1 cellular context compared by ENCODE assay signal in genomic region chr1:116489231-116489697, GRCh38.
TF ChIP-seq lines count a peak whose summit lies in the region.

No MANE protein-coding gene starts in this region.

TF ChIP-seq in HepG2, 621 proteins besides CTCF, POLR2A, EP300 and RAD21 (continued from another document):
- TF ChIP-seq NFAT5 (CRISPR knock-in tag; IDR thresholded peaks at IDR 0.05): no peak
- TF ChIP-seq NRL (CRISPR knock-in tag; IDR thresholded peaks at IDR 0.05; ENCODE audit: borderline replicate concordance): no peak
- no peak for TF ChIP-seq ZNF484 (CRISPR knock-in tag; IDR thresholded peaks at IDR 0.05; ENCODE audit: borderline replicate concordance, low read depth)
- no peak for TF ChIP-seq ATF2 (CRISPR knock-in tag; IDR thresholded peaks at IDR 0.05)
- TF ChIP-seq ZNF557 (CRISPR knock-in tag; IDR thresholded peaks at IDR 0.05): no peak
- TF ChIP-seq ZBTB20 (CRISPR knock-in tag; IDR thresholded peaks at IDR 0.05; ENCODE audit: borderline replicate concordance, low read depth): no peak
- TF ChIP-seq THAP11 (CRISPR knock-in tag; IDR thresholded peaks at IDR 0.05): peak; percentile 56; the same call in 1 of the 2 replicates
- TF ChIP-seq MIER3 (CRISPR knock-in tag; IDR thresholded peaks at IDR 0.05; ENCODE audit: borderline replicate concordance): 0 out of 2 replicates have a peak, but pooled peaks have one; percentile 56
- no peak for TF ChIP-seq ZNF703 (CRISPR knock-in tag; IDR thresholded peaks at IDR 0.05; ENCODE audit: borderline replicate concordance)
- TF ChIP-seq ZNF547 (CRISPR knock-in tag; IDR thresholded peaks at IDR 0.05): no peak
- TF ChIP-seq REST (IDR thresholded peaks at IDR 0.05; ENCODE audit: borderline replicate concordance in 1 of 2, low read depth in 1 of 2, low read length in 2 of 2): no peak
- TF ChIP-seq ISX (CRISPR knock-in tag; conservative IDR thresholded peaks at IDR 0.05): no peak
- TF ChIP-seq ZNF251 (CRISPR knock-in tag; IDR thresholded peaks at IDR 0.05): no peak
- TF ChIP-seq CEBPZ (IDR thresholded peaks at IDR 0.05; ENCODE audit: low read length): no peak
- peak; percentile 29; the same call in 1 of the 3 replicates for TF ChIP-seq MXI1 (IDR thresholded peaks at IDR 0.05; ENCODE audit: borderline replicate concordance, low read depth, low read length)
- peak; percentile 87 for TF ChIP-seq ESRRA (CRISPR knock-in tag; IDR thresholded peaks at IDR 0.05; ENCODE audit: low read depth)
- TF ChIP-seq ZGPAT (CRISPR knock-in tag; IDR thresholded peaks at IDR 0.05): peak; percentile 87
- TF ChIP-seq MAX (IDR thresholded peaks at IDR 0.05): peak; percentile 74; the same call in 1 of the 2 replicates
- no peak for TF ChIP-seq GLMP (CRISPR knock-in tag; IDR thresholded peaks at IDR 0.05; ENCODE audit: borderline replicate concordance)
- peak; percentile 79 for TF ChIP-seq SALL1 (CRISPR knock-in tag; IDR thresholded peaks at IDR 0.05)
- peak; percentile 41; the same call in 1 of the 2 replicates for TF ChIP-seq BHLHE40 (IDR thresholded peaks at IDR 0.05; ENCODE audit: low read length)
- no peak for TF ChIP-seq HDAC6 (IDR thresholded peaks at IDR 0.05; ENCODE audit: low read depth, low read length)
